23 cellular contexts compared by ENCODE assay signal in genomic region chr20:50872562-50873288, GRCh38. TPM values are rescaled to one million over a fixed set of nuclear protein-coding genes. Genes with fewer than 3 reads are reported as not detected.
DNase-seq lines count a peak whose midpoint lies in the region; TF ChIP-seq lines count a peak whose summit lies in the region.
"Had no signal": no experiment of that assay in that cellular context is flagged by ENCODE, and none has a peak within 500 bp of the region (broad histone marks: within the 10 kb centered on the region; RNA-seq: fewer than 3 reads in every experiment).

No MANE protein-coding gene starts in this region.

- no peaks in the 10 kb centered on the region for H3K36me3 Mint-ChIP-seq in glutamatergic neuron (ENCODE audit: unreplicated experiment)

- H3K36me3 ChIP-seq in BLaER1 treated with 17β-estradiol and CSF1 and Interleukin-3, amounts not matched to agents 10 nM and 100 nM, result peaks cover 9 to 56% (median 43%) of the 10 kb centered on the region in 11 experiments; a peak in 18 of 22 replicates
- no peaks in the 10 kb centered on the region for H3K36me3 ChIP-seq in WERI-Rb-1

- H3K27me3 Mint-ChIP-seq in glutamatergic neuron (ENCODE audit: unreplicated experiment), result peaks cover 14% of the 10 kb centered on the region
- H3K27me3 Mint-ChIP-seq: activated naive CD8-positive, alpha-beta T cell treated with anti-CD3 and anti-CD28 coated beads, Interleukin-2, amount 50 U/mL, for 24 hours; T-helper 17 cell had no signal

- in situ Hi-C loops in KBM-7 (cut with MboI; ENCODE audit: low pct_unique_long_range_greater_than_20kb, low sequenced_read_pairs), result no loop called here

- peak overlapping the region in 7 of 11 experiments; percentile 44 to 76 (median 68); a peak in 12 of 22 replicates for H3K9ac ChIP-seq in BLaER1 treated with 17β-estradiol and CSF1 and Interleukin-3, amounts not matched to agents 10 nM and 100 nM

- no peak for TF ChIP-seq CTCF in glutamatergic neuron (IDR thresholded peaks at IDR 0.05; ENCODE audit: partially characterized antibody, unreplicated experiment)
- TF ChIP-seq CTCF in WERI-Rb-1 (IDR thresholded peaks at IDR 0.05; ENCODE audit: low read depth, low read length), result no peak

- no peaks in the 10 kb centered on the region for H3K27me3 ChIP-seq in BLaER1 treated with 17β-estradiol and CSF1 and Interleukin-3, amounts not matched to agents 10 nM and 100 nM
- no peaks in the 10 kb centered on the region for H3K27me3 ChIP-seq in WERI-Rb-1 (ENCODE audit: insufficient read depth, low read depth, severe bottlenecking)
- H3K27me3 ChIP-seq: tibial nerve had no signal

- peak overlapping the region; percentile 97 for H3K27ac Mint-ChIP-seq in glutamatergic neuron (ENCODE audit: unreplicated experiment)
- H3K27ac Mint-ChIP-seq: activated naive CD8-positive, alpha-beta T cell treated with anti-CD3 and anti-CD28 coated beads, Interleukin-2, amount 50 U/mL, for 24 hours; T-helper 17 cell had no signal

- no peak overlapping the region for H3K4me3 ChIP-seq in BLaER1 treated with 17β-estradiol and CSF1 and Interleukin-3, amounts not matched to agents 10 nM and 100 nM
- no peak overlapping the region for H3K4me3 ChIP-seq in WERI-Rb-1 (ENCODE audit: low read depth, low read length)
- H3K4me3 ChIP-seq: tibial nerve had no signal

- peaks cover 23% of the 10 kb centered on the region for H3K9me3 Mint-ChIP-seq in glutamatergic neuron (ENCODE audit: unreplicated experiment)
- H3K9me3 Mint-ChIP-seq: activated naive CD8-positive, alpha-beta T cell treated with anti-CD3 and anti-CD28 coated beads, Interleukin-2, amount 50 U/mL, for 24 hours; H9 had no signal

- peak overlapping the region; percentile 11 to 92 (median 77); a peak in 20 of 22 replicates for H3K4me2 ChIP-seq in BLaER1 treated with 17β-estradiol and CSF1 and Interleukin-3, amounts not matched to agents 10 nM and 100 nM

- no peaks in the 10 kb centered on the region for H3K9me3 ChIP-seq in BLaER1 treated with 17β-estradiol and CSF1 and Interleukin-3, amounts not matched to agents 10 nM and 100 nM (replicated peaks in 1 of 11)
- no peaks in the 10 kb centered on the region for H3K9me3 ChIP-seq in WERI-Rb-1 (ENCODE audit: severe bottlenecking)
- H3K9me3 ChIP-seq: tibial nerve had no signal

- DNase-seq in KBM-7, result peak; percentile 14
- peak; percentile 45 for DNase-seq in glutamatergic neuron
- peak; percentile 57 for DNase-seq in posterior vena cava (ENCODE audit: low spot score)
- no peak for DNase-seq in caudate nucleus (lab: John Stamatoyannopoulos, UW)
- DNase-seq in H4 (ENCODE audit: low spot score), result no peak
- no peak for DNase-seq in WERI-Rb-1
- DNase-seq: ACHN; activated CD4-positive, alpha-beta T cell treated with anti-CD3 and anti-CD28 coated beads for 48 hours; activated gamma-delta T cell; activated naive CD8-positive, alpha-beta T cell treated with anti-CD3 and anti-CD28 coated beads, Interleukin-2, amount 50 U/mL, for 24 hours; activated T-cell treated with anti-CD3 and anti-CD28 coated beads, Interleukin-2, amount 50 U/mL, for 1 hour; COR-L47; DMS53; GDM1; H9; NCI-H1417 treated with DMSO at 0.1 percent for 48 hours; NCI-H2081 treated with DMSO at 0.1 percent for 48 hours; NCI-H345; NCI-H748 treated with DMSO at 0.1 percent for 48 hours; stimulated activated CD8-positive, alpha-beta memory T cell treated with anti-CD3 and anti-CD28 coated beads, Interleukin-4, amount 100 ng/mL, for 48 hours; T-helper 17 cell had no signal

- peak overlapping the region in 8 of 11 experiments; percentile 52 to 90 (median 80); a peak in 16 of 22 replicates for H3K27ac ChIP-seq in BLaER1 treated with 17β-estradiol and CSF1 and Interleukin-3, amounts not matched to agents 10 nM and 100 nM
- no peak overlapping the region for H3K27ac ChIP-seq in caudate nucleus (ENCODE audit: low read depth, low read length)
- no peak overlapping the region for H3K27ac ChIP-seq in WERI-Rb-1
- H3K27ac ChIP-seq: tibial nerve had no signal

- intact Hi-C loops in posterior vena cava (cut with DNase I), result no loop called here

- H3K4me3 Mint-ChIP-seq in glutamatergic neuron (ENCODE audit: unreplicated experiment), result peak overlapping the region; percentile 76
- H3K4me3 Mint-ChIP-seq: activated naive CD8-positive, alpha-beta T cell treated with anti-CD3 and anti-CD28 coated beads, Interleukin-2, amount 50 U/mL, for 24 hours; H9; T-helper 17 cell had no signal

- H3K4me1 ChIP-seq in BLaER1 treated with 17β-estradiol and CSF1 and Interleukin-3, amounts not matched to agents 10 nM and 100 nM, result peaks cover 3 to 69% (median 56%) of the 10 kb centered on the region in 10 experiments; a peak in 18 of 20 replicates
- H3K4me1 ChIP-seq: tibial nerve had no signal

- peaks cover 30% of the 10 kb centered on the region for H3K4me1 Mint-ChIP-seq in glutamatergic neuron (ENCODE audit: low read depth, unreplicated experiment)
- H3K4me1 Mint-ChIP-seq: activated naive CD8-positive, alpha-beta T cell treated with anti-CD3 and anti-CD28 coated beads, Interleukin-2, amount 50 U/mL, for 24 hours; T-helper 17 cell had no signal

- H4K20me1 ChIP-seq in BLaER1 treated with 17β-estradiol and CSF1 and Interleukin-3, amounts not matched to agents 10 nM and 100 nM, result peaks cover 0 to 14% (median 0%) of the 10 kb centered on the region in 11 experiments; a peak in 1 of 22 replicates

RNA-seq across cellular contexts. Expression of gene ADNP, which starts 58.5 kb away (rescaled TPM):
- total RNA-seq in glutamatergic neuron (ENCODE audit: unreplicated experiment), result 139 TPM
- 10 to 100 TPM; 42.2 to 48.1 TPM for total RNA-seq in posterior vena cava
- total RNA-seq in H4 (2014; rRNA removed; shearing (Covaris generic)), result 18.1 and 18.8 TPM in 2 replicates

Comparison
In these comparisons a context has a peak if more than half of its experiments do, and no peak if none do; other contexts are left out.
1. H3K27ac ChIP-seq: peak in BLaER1 treated with 17β-estradiol and CSF1 and Interleukin-3, amounts not matched to agents 10 nM and 100 nM (8 of 11); none in caudate nucleus (single experiment) and WERI-Rb-1 (single experiment).
2. DNase-seq: peak in KBM-7 (single experiment), glutamatergic neuron (single experiment) and posterior vena cava (single experiment); none in caudate nucleus (0 of 61), H4 (single experiment) and WERI-Rb-1 (single experiment).